Comparison of ENCODE assay signal across 34 cellular contexts in genomic region chr14:98694541-98694940, GRCh38.
"Had no signal": no experiment of that assay in that cellular context is flagged by ENCODE, and none has a peak within 500 bp of the region (broad histone marks: within the 10 kb centered on the region; RNA-seq: fewer than 3 reads in every experiment).

No MANE protein-coding gene starts in this region.

- H3K36me3 Mint-ChIP-seq: activated CD4-positive, alpha-beta memory T cell treated with anti-CD3 and anti-CD28 coated beads for 36 hours; WTC11 had no signal

- DNase-seq: activated CD4-positive, alpha-beta memory T cell treated with anti-CD3 and anti-CD28 coated beads for 36 hours; activated CD4-positive, alpha-beta T cell treated with anti-CD3 and anti-CD28 coated beads for 1 hour; activated CD4-positive, alpha-beta T cell treated with anti-CD3 and anti-CD28 coated beads for 4 hours; activated CD4-positive, alpha-beta T cell treated with anti-CD3 and anti-CD28 coated beads, Interleukin-2, amount 50 U/mL, for 1 hour; activated CD8-positive, alpha-beta memory T cell treated with anti-CD3 and anti-CD28 coated beads, Interleukin-2, amount 10 ng/mL, durations not matched to agents 7 days and 5 days; activated CD8-positive, alpha-beta memory T cell treated with anti-CD3 and anti-CD28 coated beads, Interleukin-2, amount 50 U/mL, for 4 hours; activated CD8-positive, alpha-beta T cell treated with anti-CD3 and anti-CD28 coated beads, Interleukin-2, amount 10 ng/mL, durations not matched to agents 7 days and 5 days; activated effector memory CD4-positive, alpha-beta T cell treated with anti-CD3 and anti-CD28 coated beads, Interleukin-2, amount 50 U/mL, for 16 hours; activated naive CD4-positive, alpha-beta T cell treated with anti-CD3 and anti-CD28 coated beads for 36 hours; activated naive CD8-positive, alpha-beta T cell treated with anti-CD3 and anti-CD28 coated beads for 36 hours; activated naive CD8-positive, alpha-beta T cell treated with anti-CD3 and anti-CD28 coated beads, Interleukin-2, amount 50 U/mL, for 24 hours; activated T-cell treated with anti-CD3 and anti-CD28 coated beads, Interleukin-2, amount 50 U/mL, for 1 hour; activated T-cell treated with anti-CD3 and anti-CD28 coated beads, Interleukin-2, amount 50 U/mL, for 48 hours; adrenal gland; amygdala; aorta; body of pancreas; central memory CD4-positive, alpha-beta T cell; cerebellar nuclear complex; colonic mucosa; effector CD8-positive, alpha-beta T cell; erythroblast; foreskin keratinocyte; gastrocnemius medialis; glutamatergic neuron; heart left ventricle; T-helper 2 cell had no signal

- H3K27ac ChIP-seq: adrenal gland, body of pancreas, cardiac muscle cell, colonic mucosa, esophagus muscularis mucosa, foreskin keratinocyte, gastrocnemius medialis, heart left ventricle, VCaP had no signal

- H3K4me1 Mint-ChIP-seq: activated naive CD4-positive, alpha-beta T cell treated with anti-CD3 and anti-CD28 coated beads, Interleukin-2, amount 50 U/mL, for 24 hours; activated naive CD8-positive, alpha-beta T cell treated with anti-CD3 and anti-CD28 coated beads, Interleukin-2, amount 50 U/mL, for 24 hours had no signal

- H3K27me3 Mint-ChIP-seq: activated CD4-positive, alpha-beta memory T cell treated with anti-CD3 and anti-CD28 coated beads for 36 hours; activated CD8-positive, alpha-beta memory T cell treated with anti-CD3 and anti-CD28 coated beads, Interleukin-2, amount 10 ng/mL, durations not matched to agents 7 days and 5 days; activated naive CD4-positive, alpha-beta T cell treated with anti-CD3 and anti-CD28 coated beads, Interleukin-2, amount 50 U/mL, for 24 hours; activated naive CD8-positive, alpha-beta T cell treated with anti-CD3 and anti-CD28 coated beads for 36 hours; activated naive CD8-positive, alpha-beta T cell treated with anti-CD3 and anti-CD28 coated beads, Interleukin-2, amount 50 U/mL, for 24 hours had no signal

- H3K4me3 Mint-ChIP-seq: activated CD4-positive, alpha-beta memory T cell treated with anti-CD3 and anti-CD28 coated beads for 36 hours; activated CD8-positive, alpha-beta memory T cell treated with anti-CD3 and anti-CD28 coated beads, Interleukin-2, amount 10 ng/mL, durations not matched to agents 7 days and 5 days; activated CD8-positive, alpha-beta T cell treated with anti-CD3 and anti-CD28 coated beads, Interleukin-2, amount 10 ng/mL, durations not matched to agents 7 days and 5 days; activated naive CD4-positive, alpha-beta T cell treated with anti-CD3 and anti-CD28 coated beads for 36 hours; activated naive CD4-positive, alpha-beta T cell treated with anti-CD3 and anti-CD28 coated beads, Interleukin-2, amount 50 U/mL, for 24 hours; activated naive CD8-positive, alpha-beta T cell treated with anti-CD3 and anti-CD28 coated beads for 36 hours; activated naive CD8-positive, alpha-beta T cell treated with anti-CD3 and anti-CD28 coated beads, Interleukin-2, amount 50 U/mL, for 24 hours; activated T-helper 1 cell treated with anti-CD3 and anti-CD28 coated beads, Interleukin-12 subunit alpha, Interleukin-12 subunit beta, Interleukin-2, Interleukin-4 antibody, amounts not matched to agents 30 ng/mL and 10 ng/mL and 1 ng/mL, durations not matched to agents 14 hours and 24 hours and 36 hours; WTC11 had no signal

- ATAC-seq: activated CD8-positive, alpha-beta memory T cell treated with anti-CD3 and anti-CD28 coated beads, Interleukin-2, amount 10 ng/mL, durations not matched to agents 7 days and 5 days; activated CD8-positive, alpha-beta T cell treated with anti-CD3 and anti-CD28 coated beads, Interleukin-2, amount 10 ng/mL, durations not matched to agents 7 days and 5 days; activated naive CD8-positive, alpha-beta T cell treated with anti-CD3 and anti-CD28 coated beads, Interleukin-2, amount 50 U/mL, for 24 hours; body of pancreas; foreskin keratinocyte; gastrocnemius medialis; heart left ventricle; WTC11 had no signal

- H3K27ac Mint-ChIP-seq: activated CD4-positive, alpha-beta memory T cell treated with anti-CD3 and anti-CD28 coated beads for 36 hours; activated CD8-positive, alpha-beta memory T cell treated with anti-CD3 and anti-CD28 coated beads, Interleukin-2, amount 10 ng/mL, durations not matched to agents 7 days and 5 days; activated CD8-positive, alpha-beta T cell treated with anti-CD3 and anti-CD28 coated beads, Interleukin-2, amount 10 ng/mL, durations not matched to agents 7 days and 5 days; activated naive CD4-positive, alpha-beta T cell treated with anti-CD3 and anti-CD28 coated beads for 36 hours; activated naive CD4-positive, alpha-beta T cell treated with anti-CD3 and anti-CD28 coated beads, Interleukin-2, amount 50 U/mL, for 24 hours; activated naive CD8-positive, alpha-beta T cell treated with anti-CD3 and anti-CD28 coated beads for 36 hours; activated naive CD8-positive, alpha-beta T cell treated with anti-CD3 and anti-CD28 coated beads, Interleukin-2, amount 50 U/mL, for 24 hours; activated T-helper 1 cell treated with anti-CD3 and anti-CD28 coated beads, Interleukin-12 subunit alpha, Interleukin-12 subunit beta, Interleukin-2, Interleukin-4 antibody, amounts not matched to agents 30 ng/mL and 10 ng/mL and 1 ng/mL, durations not matched to agents 14 hours and 24 hours and 36 hours; activated T-helper 2 cell treated with anti-CD3 and anti-CD28 coated beads, Interferon-gamma antibody, Interleukin-2, Interleukin-4, amounts not matched to agents 10 μg/mL and 5 μg/mL and 100 μg/mL, durations not matched to agents 14 hours and 24 hours and 36 hours; WTC11 had no signal
